Comparison of ENCODE assay signal across 17 cellular contexts in genomic region chr3:35296533-35296932, GRCh38.
DNase-seq lines count a peak whose midpoint lies in the region; ATAC-seq and TF ChIP-seq lines count a peak whose summit lies in the region.
"Had no signal": no experiment of that assay in that cellular context is flagged by ENCODE, and none has a peak within 500 bp of the region (broad histone marks: within the 10 kb centered on the region; RNA-seq: fewer than 3 reads in every experiment).

No MANE protein-coding gene starts in this region.

- no peak for TF ChIP-seq POLR2A in GM18505 (IDR thresholded peaks at IDR 0.05; ENCODE audit: borderline replicate concordance, extremely low read depth, insufficient read depth, insufficient read length)

- H3K36me3 Mint-ChIP-seq in activated T-helper 1 cell treated with anti-CD3 and anti-CD28 coated beads, Interleukin-12 subunit alpha, Interleukin-12 subunit beta, Interleukin-2, Interleukin-4 antibody, amounts not matched to agents 30 ng/mL and 10 ng/mL and 1 ng/mL, durations not matched to agents 14 hours and 24 hours and 36 hours (ENCODE audit: low read depth), result no peaks in the 10 kb centered on the region
- H3K36me3 Mint-ChIP-seq: activated naive CD4-positive, alpha-beta T cell treated with anti-CD3 and anti-CD28 coated beads, Interleukin-2, amount 50 U/mL, for 24 hours had no signal

- peaks cover 5% of the 10 kb centered on the region for H3K4me1 Mint-ChIP-seq in activated T-helper 1 cell treated with anti-CD3 and anti-CD28 coated beads, Interleukin-12 subunit alpha, Interleukin-12 subunit beta, Interleukin-2, Interleukin-4 antibody, amounts not matched to agents 30 ng/mL and 10 ng/mL and 1 ng/mL, durations not matched to agents 14 hours and 24 hours and 36 hours (ENCODE audit: low read depth)
- H3K4me1 Mint-ChIP-seq in stimulated activated naive CD8-positive, alpha-beta T cell treated with anti-CD3 and anti-CD28 coated beads, Interleukin-15, amount 100 ng/mL, for 72 hours, result peaks cover 12% of the 10 kb centered on the region
- H3K4me1 Mint-ChIP-seq: activated naive CD4-positive, alpha-beta T cell treated with anti-CD3 and anti-CD28 coated beads, Interleukin-2, amount 50 U/mL, for 24 hours had no signal

- no peaks in the 10 kb centered on the region for H3K27me3 Mint-ChIP-seq in activated T-helper 1 cell treated with anti-CD3 and anti-CD28 coated beads, Interleukin-12 subunit alpha, Interleukin-12 subunit beta, Interleukin-2, Interleukin-4 antibody, amounts not matched to agents 30 ng/mL and 10 ng/mL and 1 ng/mL, durations not matched to agents 14 hours and 24 hours and 36 hours (ENCODE audit: insufficient read depth)
- H3K27me3 Mint-ChIP-seq in stimulated activated naive CD8-positive, alpha-beta T cell treated with anti-CD3 and anti-CD28 coated beads, Interleukin-15, amount 100 ng/mL, for 72 hours, result peaks cover 8% of the 10 kb centered on the region
- H3K27me3 Mint-ChIP-seq: activated naive CD4-positive, alpha-beta T cell treated with anti-CD3 and anti-CD28 coated beads, Interleukin-2, amount 50 U/mL, for 24 hours had no signal

- H3K4me3 Mint-ChIP-seq in activated T-helper 1 cell treated with anti-CD3 and anti-CD28 coated beads, Interleukin-12 subunit alpha, Interleukin-12 subunit beta, Interleukin-2, Interleukin-4 antibody, amounts not matched to agents 30 ng/mL and 10 ng/mL and 1 ng/mL, durations not matched to agents 14 hours and 24 hours and 36 hours, result no peak overlapping the region
- peak overlapping the region in 1 of 2 donors; percentile 11 for H3K4me3 Mint-ChIP-seq in stimulated activated naive CD8-positive, alpha-beta T cell treated with anti-CD3 and anti-CD28 coated beads, Interleukin-15, amount 100 ng/mL, for 72 hours
- H3K4me3 Mint-ChIP-seq: activated naive CD4-positive, alpha-beta T cell treated with anti-CD3 and anti-CD28 coated beads, Interleukin-2, amount 50 U/mL, for 24 hours; T-helper 1 cell treated with Interleukin-12 subunit alpha and Interleukin-12 subunit beta and Interleukin-4 antibody, amounts not matched to agents 30 μg/mL and 1 μg/mL, for 36 hours had no signal

- DNase-seq in stimulated activated CD8-positive, alpha-beta memory T cell treated with anti-CD3 and anti-CD28 coated beads, Interleukin-15, amount 100 ng/mL, for 48 hours (ENCODE audit: low read depth in 2 of 2), result peak; percentile 0 to 3
- no peak for DNase-seq in stimulated activated CD8-positive, alpha-beta memory T cell treated with anti-CD3 and anti-CD28 coated beads, Interleukin-4, amount 100 ng/mL, for 48 hours
- peak; percentile 2 for DNase-seq in activated T-helper 1 cell treated with anti-CD3 and anti-CD28 coated beads, Interleukin-12 subunit alpha, Interleukin-12 subunit beta, Interleukin-2, Interleukin-4 antibody, amounts not matched to agents 30 ng/mL and 10 ng/mL and 1 ng/mL, durations not matched to agents 14 hours and 24 hours and 36 hours (ENCODE audit: low spot score)
- DNase-seq in stimulated activated naive CD8-positive, alpha-beta T cell treated with anti-CD3 and anti-CD28 coated beads, Interleukin-15, amount 100 ng/mL, for 72 hours, result peak; percentile 40 to 63
- no peak for DNase-seq in NCI-H2081 treated with DMSO at 0.1 percent for 48 hours (lab: John Stamatoyannopoulos, UW)
- no peak for DNase-seq in activated CD8-positive, alpha-beta memory T cell treated with anti-CD3 and anti-CD28 coated beads, Interleukin-2, amount 50 U/mL, for 4 hours
- DNase-seq: AML-193, DMS79, left colon, NCI-H1048, NCI-H226, PC-3 had no signal

- ATAC-seq in HG03521 (IDR thresholded peaks at IDR 0.05; ENCODE audit: unreplicated experiment) (peak; percentile 65), GM18505 (IDR thresholded peaks at IDR 0.05; ENCODE audit: unreplicated experiment) (no peak)
- ATAC-seq in stimulated activated naive CD8-positive, alpha-beta T cell treated with anti-CD3 and anti-CD28 coated beads, Interleukin-15, amount 100 ng/mL, for 72 hours, result peak; percentile 98
- ATAC-seq: esophagus mucosa, left colon, PC-3 had no signal

- H3K27ac Mint-ChIP-seq in activated T-helper 1 cell treated with anti-CD3 and anti-CD28 coated beads, Interleukin-12 subunit alpha, Interleukin-12 subunit beta, Interleukin-2, Interleukin-4 antibody, amounts not matched to agents 30 ng/mL and 10 ng/mL and 1 ng/mL, durations not matched to agents 14 hours and 24 hours and 36 hours, result no peak overlapping the region
- peak overlapping the region in 1 of 2 donors; percentile 62 for H3K27ac Mint-ChIP-seq in stimulated activated naive CD8-positive, alpha-beta T cell treated with anti-CD3 and anti-CD28 coated beads, Interleukin-15, amount 100 ng/mL, for 72 hours
- H3K27ac Mint-ChIP-seq: activated naive CD4-positive, alpha-beta T cell treated with anti-CD3 and anti-CD28 coated beads, Interleukin-2, amount 50 U/mL, for 24 hours; T-helper 1 cell treated with Interleukin-12 subunit alpha and Interleukin-12 subunit beta and Interleukin-4 antibody, amounts not matched to agents 30 μg/mL and 1 μg/mL, for 36 hours had no signal

- intact Hi-C loops in activated T-helper 1 cell treated with anti-CD3 and anti-CD28 coated beads, Interleukin-12 subunit alpha, Interleukin-12 subunit beta, Interleukin-2, Interleukin-4 antibody, amounts not matched to agents 30 ng/mL and 10 ng/mL and 1 ng/mL, durations not matched to agents 14 hours and 24 hours and 36 hours (cut with micrococcal nuclease), result no loop called here

- no peaks in the 10 kb centered on the region for H3K9me3 Mint-ChIP-seq in activated T-helper 1 cell treated with anti-CD3 and anti-CD28 coated beads, Interleukin-12 subunit alpha, Interleukin-12 subunit beta, Interleukin-2, Interleukin-4 antibody, amounts not matched to agents 30 ng/mL and 10 ng/mL and 1 ng/mL, durations not matched to agents 14 hours and 24 hours and 36 hours
- peaks cover 0 to 7% of the 10 kb centered on the region in 2 donors for H3K9me3 Mint-ChIP-seq in stimulated activated naive CD8-positive, alpha-beta T cell treated with anti-CD3 and anti-CD28 coated beads, Interleukin-15, amount 100 ng/mL, for 72 hours

Comparison
In these comparisons a context has a peak if more than half of its experiments do, and no peak if none do; other contexts are left out.
1. DNase-seq: peak in stimulated activated CD8-positive, alpha-beta memory T cell treated with anti-CD3 and anti-CD28 coated beads, Interleukin-15, amount 100 ng/mL, for 48 hours (2 of 2), activated T-helper 1 cell treated with anti-CD3 and anti-CD28 coated beads, Interleukin-12 subunit alpha, Interleukin-12 subunit beta, Interleukin-2, Interleukin-4 antibody, amounts not matched to agents 30 ng/mL and 10 ng/mL and 1 ng/mL, durations not matched to agents 14 hours and 24 hours and 36 hours (single experiment) and stimulated activated naive CD8-positive, alpha-beta T cell treated with anti-CD3 and anti-CD28 coated beads, Interleukin-15, amount 100 ng/mL, for 72 hours (2 of 2); none in stimulated activated CD8-positive, alpha-beta memory T cell treated with anti-CD3 and anti-CD28 coated beads, Interleukin-4, amount 100 ng/mL, for 48 hours (single experiment), NCI-H2081 treated with DMSO at 0.1 percent for 48 hours (single experiment) and activated CD8-positive, alpha-beta memory T cell treated with anti-CD3 and anti-CD28 coated beads, Interleukin-2, amount 50 U/mL, for 4 hours (single experiment).